In the genomic region with DNA sequence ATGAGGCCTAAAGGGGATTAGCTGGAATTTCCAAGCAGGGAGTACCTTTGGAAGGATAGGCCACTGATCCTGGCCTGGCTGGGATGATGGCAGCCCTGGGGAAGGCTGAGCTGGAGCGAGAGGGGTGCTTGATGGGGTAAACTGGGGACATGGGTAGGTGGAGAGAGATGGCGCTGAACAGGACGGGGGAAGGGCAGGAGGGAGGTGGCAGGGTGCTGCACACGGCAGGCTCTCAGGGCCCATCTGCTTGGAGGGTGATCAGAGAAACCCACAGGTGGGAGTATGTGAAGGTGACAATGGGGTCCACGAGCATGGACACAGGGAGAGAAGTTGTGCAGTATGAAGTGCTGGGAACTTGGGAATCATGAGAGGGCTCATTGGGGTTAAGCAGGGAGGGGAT, we compare ENCODE assay signal across 20 cellular contexts. TPM values are rescaled to one million over a fixed set of nuclear protein-coding genes. Genes with fewer than 3 reads are reported as not detected.
DNase-seq lines count a peak whose midpoint lies in the region; ATAC-seq and TF ChIP-seq lines count a peak whose summit lies in the region.
"Had no signal": no experiment of that assay in that cellular context is flagged by ENCODE, and none has a peak within 500 bp of the region (broad histone marks: within the 10 kb centered on the region; RNA-seq: fewer than 3 reads in every experiment).

No MANE protein-coding gene starts in this region.

- intact Hi-C loops in colonic mucosa (cut with DNase I) (no loop called here), stomach (cut with DNase I; ENCODE audit: low total_unique reads) (no loop called here)

- no peak for ATAC-seq in activated CD8-positive, alpha-beta memory T cell treated with anti-CD3 and anti-CD28 coated beads, Interleukin-2, amount 10 ng/mL, durations not matched to agents 7 days and 5 days
- no peak for ATAC-seq in left lobe of liver

- no peaks in the 10 kb centered on the region for H3K27me3 Mint-ChIP-seq in activated CD8-positive, alpha-beta memory T cell treated with anti-CD3 and anti-CD28 coated beads, Interleukin-2, amount 10 ng/mL, durations not matched to agents 7 days and 5 days

- H3K9ac ChIP-seq in colonic mucosa (ENCODE audit: low read depth in 2 of 2, low read length in 2 of 2): no peak overlapping the region
- H3K9ac ChIP-seq: BLaER1, GM23248 had no signal

- H3K9me3 ChIP-seq in colonic mucosa: no peaks in the 10 kb centered on the region
- H3K9me3 ChIP-seq in stomach: no peaks in the 10 kb centered on the region
- H3K9me3 ChIP-seq: BLaER1 had no signal

- H3K36me3 ChIP-seq in colonic mucosa (no peaks in the 10 kb centered on the region), stomach (no peaks in the 10 kb centered on the region)
- H3K36me3 ChIP-seq: BLaER1 had no signal

- TF ChIP-seq CTCF in colonic mucosa (IDR thresholded peaks at IDR 0.05): no peak
- no peak for TF ChIP-seq CTCF in stomach (IDR thresholded peaks at IDR 0.05)

- no peak overlapping the region for H3K4me3 ChIP-seq in colonic mucosa
- H3K4me3 ChIP-seq in stomach: no peak overlapping the region
- H3K4me3 ChIP-seq: BLaER1, GM23248 had no signal

- TF ChIP-seq POLR2A in stomach (IDR thresholded peaks at IDR 0.05): no peak

- no peak overlapping the region for H3K4me3 Mint-ChIP-seq in activated CD8-positive, alpha-beta memory T cell treated with anti-CD3 and anti-CD28 coated beads, Interleukin-2, amount 10 ng/mL, durations not matched to agents 7 days and 5 days
- H3K4me3 Mint-ChIP-seq: CD4-positive, CD25-positive, alpha-beta regulatory T cell had no signal

- no peak overlapping the region for H3K27ac Mint-ChIP-seq in activated CD8-positive, alpha-beta memory T cell treated with anti-CD3 and anti-CD28 coated beads, Interleukin-2, amount 10 ng/mL, durations not matched to agents 7 days and 5 days

- H3K4me1 ChIP-seq in colonic mucosa (no peaks in the 10 kb centered on the region), stomach (no peaks in the 10 kb centered on the region)

- no peak overlapping the region for H3K27ac ChIP-seq in colonic mucosa
- H3K27ac ChIP-seq in stomach: no peak overlapping the region
- H3K27ac ChIP-seq: BLaER1, GM23248 had no signal

- DNase-seq in activated CD8-positive, alpha-beta memory T cell treated with anti-CD3 and anti-CD28 coated beads, Interleukin-2, amount 10 ng/mL, durations not matched to agents 7 days and 5 days: peak; percentile 34
- DNase-seq in activated CD8-positive, alpha-beta memory T cell treated with anti-CD3 and anti-CD28 coated beads, Interleukin-2, amount 50 U/mL, for 4 hours: no peak
- DNase-seq in colonic mucosa (peak; percentile 2), left lobe of liver (ENCODE audit: low spot score) (peak; percentile 51), stomach (peak; percentile 14), SHP77 (lab: John Stamatoyannopoulos, UW) (no peak), NCI-H2107 treated with DMSO at 0.1 percent for 48 hours (lab: John Stamatoyannopoulos, UW; ENCODE audit: unreplicated experiment) (no peak)
- DNase-seq: CD4-positive, CD25-positive, alpha-beta regulatory T cell; GM23248; H7; Kasumi-1; MV-4-11; NCI-H1105; NCI-H1436 treated with DMSO at 0.1 percent for 48 hours; NCI-H187 treated with DMSO at 0.1 percent for 48 hours; NCI-H524 treated with DMSO at 0.1 percent for 48 hours; NCI-H774 had no signal

- 86 to 92% (median 90%) methylated on average over 5 of the region's 5 CpGs for WGBS in stomach, 5 donors

- CTCF ChIA-PET in activated CD8-positive, alpha-beta memory T cell treated with anti-CD3 and anti-CD28 coated beads, Interleukin-2, amount 10 ng/mL, durations not matched to agents 7 days and 5 days (lab: Charles Lee): interaction anchor here (1.2 kb wide), 1 partner anchor 18 kb away, joined by 3 read pairs; no protein-coding TSS in a partner anchor

- H3K9me3 Mint-ChIP-seq in activated CD8-positive, alpha-beta memory T cell treated with anti-CD3 and anti-CD28 coated beads, Interleukin-2, amount 10 ng/mL, durations not matched to agents 7 days and 5 days (ENCODE audit: low read depth): no peaks in the 10 kb centered on the region

- no peaks in the 10 kb centered on the region for H3K27me3 ChIP-seq in colonic mucosa
- H3K27me3 ChIP-seq in stomach: no peaks in the 10 kb centered on the region
- H3K27me3 ChIP-seq: BLaER1 had no signal

- no peaks in the 10 kb centered on the region for H3K36me3 Mint-ChIP-seq in activated CD8-positive, alpha-beta memory T cell treated with anti-CD3 and anti-CD28 coated beads, Interleukin-2, amount 10 ng/mL, durations not matched to agents 7 days and 5 days
- H3K36me3 Mint-ChIP-seq: CD4-positive, CD25-positive, alpha-beta regulatory T cell had no signal

- no peak for TF ChIP-seq EP300 in stomach (IDR thresholded peaks at IDR 0.05)

- H3K4me1 Mint-ChIP-seq in activated CD8-positive, alpha-beta memory T cell treated with anti-CD3 and anti-CD28 coated beads, Interleukin-2, amount 10 ng/mL, durations not matched to agents 7 days and 5 days: no peaks in the 10 kb centered on the region
- H3K4me1 Mint-ChIP-seq: CD4-positive, CD25-positive, alpha-beta regulatory T cell had no signal

RNA-seq across cellular contexts. Expression of a gene that starts 10.3 kb away (rescaled TPM):
- not detected for total RNA-seq in activated CD8-positive, alpha-beta memory T cell treated with anti-CD3 and anti-CD28 coated beads, Interleukin-2, amount 10 ng/mL, durations not matched to agents 7 days and 5 days
- total RNA-seq in colonic mucosa: 1 to 10 TPM; 1.4 to 1.8 TPM
- total RNA-seq in left lobe of liver: 928 TPM
- not detected for total RNA-seq in stomach
- 1 to 10 TPM in 1 of 3 donors, under 1 TPM in 2; 0.23 to 1.1 (median 0.31) TPM for polyA plus RNA-seq in stomach
- total RNA-seq: CD4-positive, CD25-positive, alpha-beta regulatory T cell; GM23248; M059J had no signal
- polyA plus RNA-seq: AG04450; CD4-positive, CD25-positive, alpha-beta regulatory T cell; GM23248 had no signal

Comparison
In these comparisons a context has a peak if more than half of its experiments do, and no peak if none do; other contexts are left out.
1. DNase-seq: peak in activated CD8-positive, alpha-beta memory T cell treated with anti-CD3 and anti-CD28 coated beads, Interleukin-2, amount 10 ng/mL, durations not matched to agents 7 days and 5 days (single experiment), colonic mucosa (single experiment), left lobe of liver (single experiment) and stomach (single experiment); none in activated CD8-positive, alpha-beta memory T cell treated with anti-CD3 and anti-CD28 coated beads, Interleukin-2, amount 50 U/mL, for 4 hours (single experiment), SHP77 (0 of 2) and NCI-H2107 treated with DMSO at 0.1 percent for 48 hours (single experiment).
2. RNA of a gene that starts 10.3 kb away (total RNA-seq): 928 TPM in left lobe of liver (single experiment); 1.4 to 1.8 TPM in colonic mucosa, not detected in activated CD8-positive, alpha-beta memory T cell treated with anti-CD3 and anti-CD28 coated beads, Interleukin-2, amount 10 ng/mL, durations not matched to agents 7 days and 5 days and not detected in stomach; every median in the first group is over 100 times any median in the second.